ENCODE assay signal across 10 cellular contexts in genomic region chr1:178291166-178291565, GRCh38.
"Had no signal": no experiment of that assay in that cellular context is flagged by ENCODE, and none has a peak within 500 bp of the region (broad histone marks: within the 10 kb centered on the region; RNA-seq: fewer than 3 reads in every experiment).

No MANE protein-coding gene starts in this region.

- FAIRE-seq: H1, H54, K562 had no signal

- ATAC-seq: GM23338, K562 had no signal

- H3K4me3 ChIP-seq: GM23338, K562 had no signal

- H3K4me3 Mint-ChIP-seq: GM23338, H9, HFFc6 had no signal

- H3K9me3 Mint-ChIP-seq: GM23338, H9, HFFc6 had no signal

- DNase-seq: H9, HCEC 1CT, HFFc6, IMR-90, KG1 had no signal

- H3K27ac ChIP-seq: HL-60 had no signal

- H3K27ac Mint-ChIP-seq: GM23338, H9, HFFc6 had no signal

- H3K4me2 ChIP-seq: GM23338 had no signal
